ENCODE assay signal across 8 cellular contexts in genomic region chr7:27096756-27097514, GRCh38. TPM values are rescaled to one million over a fixed set of nuclear protein-coding genes. Genes with fewer than 3 reads are reported as not detected.
A peak's percentile ranks its signal among the peaks of the same experiment; 100 is the strongest.
DNase-seq lines count a peak whose midpoint lies in the region; ATAC-seq, FAIRE-seq and TF ChIP-seq lines count a peak whose summit lies in the region.

No MANE protein-coding gene starts in this region.

- H3K27ac ChIP-seq in OCI-LY3 (ENCODE audit: low read length) (peak overlapping the region; percentile 75), ectodermal cell (ENCODE audit: insufficient read depth, low read depth, low read length, poor library complexity, severe bottlenecking) (no peak overlapping the region), mucosa of rectum (ENCODE audit: low read depth in 2 of 2, low read length in 2 of 2) (peak overlapping the region; percentile 94 to 96)

- ATAC-seq in HG03520 (IDR thresholded peaks at IDR 0.05; ENCODE audit: unreplicated experiment), result no peak

- no peaks in the 10 kb centered on the region for H3K27me3 ChIP-seq in OCI-LY3 (ENCODE audit: low read depth, low read length)
- H3K27me3 ChIP-seq in ectodermal cell (ENCODE audit: control insufficient read depth, insufficient read depth, low read length, poor library complexity, severe bottlenecking), result peaks cover 100% of the 10 kb centered on the region
- H3K27me3 ChIP-seq in mucosa of rectum (ENCODE audit: control insufficient read depth in 2 of 2, insufficient read depth in 2 of 2, low read length in 2 of 2), result no peaks in the 10 kb centered on the region

- H3K9me3 ChIP-seq in OCI-LY3 (ENCODE audit: insufficient read depth, low read length) (no peaks in the 10 kb centered on the region), ectodermal cell (ENCODE audit: control insufficient read depth, low read length) (no peaks in the 10 kb centered on the region), mucosa of rectum (ENCODE audit: control insufficient read depth in 2 of 2, low read length in 2 of 2) (no peaks in the 10 kb centered on the region)

- TF ChIP-seq CTCF in OCI-LY3 (IDR thresholded peaks at IDR 0.05; ENCODE audit: low read depth, low read length), result no peak

- peaks cover 20% of the 10 kb centered on the region for H3K4me1 ChIP-seq in OCI-LY3 (ENCODE audit: low read length)
- peaks cover 5% of the 10 kb centered on the region for H3K4me1 ChIP-seq in ectodermal cell (ENCODE audit: control insufficient read depth, insufficient read depth, low read length)
- H3K4me1 ChIP-seq in mucosa of rectum (ENCODE audit: control insufficient read depth in 2 of 2, insufficient read depth in 2 of 2, low read length in 2 of 2), result peaks cover 26 to 42% of the 10 kb centered on the region in 2 donors

- no peaks in the 10 kb centered on the region for H4K20me1 ChIP-seq in OCI-LY3 (ENCODE audit: insufficient read depth, low read length)

- DNase-seq in activated CD8-positive, alpha-beta memory T cell treated with anti-CD3 and anti-CD28 coated beads for 24 hours, result peak; percentile 59
- no peak for DNase-seq in activated CD8-positive, alpha-beta memory T cell treated with anti-CD3 and anti-CD28 coated beads, Interleukin-2, amount 50 U/mL, for 48 hours
- DNase-seq in NK-92 (lab: John Stamatoyannopoulos, UW; ENCODE audit: unreplicated experiment) (no peak), HTR-8/SVneo (ENCODE audit: insufficient read length, low spot score) (no peak)

- H3K4me2 ChIP-seq in OCI-LY3 (ENCODE audit: low read length), result peak overlapping the region; percentile 94

- peaks cover 19% of the 10 kb centered on the region for H3K79me2 ChIP-seq in OCI-LY3 (ENCODE audit: low read length)

- 0 to 1% methylated on average over 39 to 41 of the region's 41 CpGs for WGBS in ectodermal cell, 2 experiments

- H3K36me3 ChIP-seq in OCI-LY3 (replicated peaks; ENCODE audit: low read depth, low read length) (no peaks in the 10 kb centered on the region), ectodermal cell (ENCODE audit: control insufficient read depth, insufficient read depth, low read length) (no peaks in the 10 kb centered on the region), mucosa of rectum (ENCODE audit: control insufficient read depth in 2 of 2, insufficient read depth in 2 of 2, low read length in 2 of 2) (peaks cover 0 to 6% of the 10 kb centered on the region in 2 donors)

- FAIRE-seq in HTR-8/SVneo (lab: Jason Lieb, UNC), result no peak

- H3K9ac ChIP-seq in OCI-LY3 (ENCODE audit: low read length) (peak overlapping the region; percentile 86), mucosa of rectum (ENCODE audit: low read depth in 1 of 2, low read length in 2 of 2) (peak overlapping the region; percentile 92 to 96)

- peak overlapping the region; percentile 69; the same call in 1 of the 2 replicates for H2AFZ ChIP-seq in OCI-LY3 (ENCODE audit: low read depth, low read length)

- H3K4me3 ChIP-seq in OCI-LY3 (ENCODE audit: low read length), result peak overlapping the region; percentile 99
- H3K4me3 ChIP-seq in ectodermal cell (ENCODE audit: insufficient read depth, low read depth, low read length), result peak overlapping the region; percentile 57
- peak overlapping the region; percentile 71 to 93 for H3K4me3 ChIP-seq in mucosa of rectum (ENCODE audit: low read length in 2 of 2)

RNA-seq across cellular contexts. Expression of gene HOXA1, which starts 1.1 kb away (rescaled TPM):
- polyA plus RNA-seq in ectodermal cell (2013, experiment 1 of 4), result 2.7 TPM
- 1.7 TPM for polyA plus RNA-seq in ectodermal cell (2013, experiment 2 of 4)
- 4.2 TPM for polyA plus RNA-seq in ectodermal cell (2013, experiment 3 of 4)
- polyA plus RNA-seq in ectodermal cell (2013, experiment 4 of 4), result 2.9 TPM

RNA-seq across cellular contexts. Expression of gene HOXA2, which starts 5.5 kb away (rescaled TPM):
- polyA plus RNA-seq in ectodermal cell (2013, experiment 1 of 4), result 11.3 TPM
- 6.1 TPM for polyA plus RNA-seq in ectodermal cell (2013, experiment 2 of 4)
- polyA plus RNA-seq in ectodermal cell (2013, experiment 3 of 4), result 14.3 TPM
- 17.5 TPM for polyA plus RNA-seq in ectodermal cell (2013, experiment 4 of 4)

RNA-seq across cellular contexts. Expression of gene HOXA4, which starts 33.6 kb away (rescaled TPM):
- not detected for polyA plus RNA-seq in ectodermal cell (2013, experiment 1 of 4)
- polyA plus RNA-seq in ectodermal cell (2013, experiment 2 of 4), result not detected
- not detected for polyA plus RNA-seq in ectodermal cell (2013, experiment 3 of 4)
- polyA plus RNA-seq in ectodermal cell (2013, experiment 4 of 4), result not detected

RNA-seq across cellular contexts. Expression of gene HOXA5, which starts 46.5 kb away (rescaled TPM):
- not detected for polyA plus RNA-seq in ectodermal cell (2013, experiment 1 of 4)
- polyA plus RNA-seq in ectodermal cell (2013, experiment 2 of 4), result 0.23 TPM
- polyA plus RNA-seq in ectodermal cell (2013, experiment 3 of 4), result 0.75 TPM
- polyA plus RNA-seq in ectodermal cell (2013, experiment 4 of 4), result 1.1 TPM

RNA-seq across cellular contexts. Expression of gene HOXA6, which starts 50.6 kb away (rescaled TPM):
- not detected for polyA plus RNA-seq in ectodermal cell (2013, experiment 1 of 4)
- polyA plus RNA-seq in ectodermal cell (2013, experiment 2 of 4), result not detected
- 0.27 TPM for polyA plus RNA-seq in ectodermal cell (2013, experiment 3 of 4)
- 0.49 TPM for polyA plus RNA-seq in ectodermal cell (2013, experiment 4 of 4)
